Comparison of ENCODE assay signal across 9 cellular contexts in the genomic region with DNA sequence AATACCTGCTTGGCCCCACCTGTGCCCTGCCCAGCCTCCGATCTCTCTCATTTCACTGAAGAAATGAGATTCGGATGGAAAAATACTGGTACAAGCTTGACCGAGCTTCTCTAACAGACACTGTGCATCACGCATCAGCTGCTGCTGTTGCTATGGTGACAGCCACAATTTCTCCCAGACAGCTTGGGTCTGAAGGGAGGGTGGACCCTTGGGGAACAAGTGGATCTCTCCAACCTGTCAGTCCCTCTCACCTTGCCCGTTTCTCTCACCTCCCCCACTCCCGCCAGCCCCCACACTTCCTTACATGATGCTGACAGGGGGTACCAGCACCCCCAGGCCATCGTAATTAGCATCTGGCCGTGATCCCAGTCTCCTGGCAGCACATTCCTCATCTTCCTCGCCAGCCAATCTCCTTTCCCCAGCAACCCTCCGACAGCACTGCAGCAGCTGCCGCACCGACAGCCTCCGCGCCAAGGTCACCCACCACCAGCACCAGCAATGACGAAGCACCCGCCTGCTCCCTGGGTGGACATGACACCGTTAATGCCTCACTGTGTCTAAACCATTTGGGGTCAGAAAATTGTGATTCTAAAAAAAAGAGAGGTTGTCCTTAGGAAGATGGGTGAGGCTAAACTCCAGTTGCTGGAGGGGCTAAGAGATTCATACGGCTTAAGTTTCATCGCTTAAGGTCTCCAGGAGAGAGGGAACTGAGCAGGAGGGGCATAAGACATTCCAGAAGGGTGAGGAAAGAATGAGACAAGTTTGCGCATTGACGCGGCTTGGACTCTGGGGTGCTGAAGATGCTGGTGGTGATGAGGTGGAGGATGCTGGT. TPM values are rescaled to one million over a fixed set of nuclear protein-coding genes. Genes with fewer than 3 reads are reported as not detected.
A peak's percentile ranks its signal among the peaks of the same experiment; 100 is the strongest.
DNase-seq lines count a peak whose midpoint lies in the region; ATAC-seq, FAIRE-seq and TF ChIP-seq lines count a peak whose summit lies in the region.
"Had no signal": no experiment of that assay in that cellular context is flagged by ENCODE, and none has a peak within 500 bp of the region (broad histone marks: within the 10 kb centered on the region; RNA-seq: fewer than 3 reads in every experiment).

No MANE protein-coding gene starts in this region.

- CTCF ChIA-PET in K562 (lab: Yijun Ruan, JAX; ENCODE audit: low intra/inter-chr PET ratio): no interaction called here

- 0 out of 2 replicates have a peak, but pooled peaks cover 2% of the 10 kb centered on the region for H4K20me1 ChIP-seq in K562 (replicated peaks; ENCODE audit: control insufficient read depth, insufficient read depth, low read length)

- H3K27me3 ChIP-seq in K562 (ENCODE audit: control insufficient read depth in 2 of 2, insufficient read depth in 2 of 2, low read length in 2 of 2): peaks cover 8 to 35% of the 10 kb centered on the region in 2 experiments
- peaks cover 8 to 17% (median 13%) of the 10 kb centered on the region in 3 donors for H3K27me3 ChIP-seq in skeletal muscle tissue (ENCODE audit: control insufficient read depth in 3 of 3, insufficient read depth in 3 of 3, low read length in 3 of 3)
- H3K27me3 ChIP-seq: right lobe of liver had no signal

- 17% methylated on average over 22 of the region's 22 CpGs for WGBS in K562 (ENCODE audit: insufficient coverage, low coverage, missing lambda C conversion rate)

- H3K4me1 ChIP-seq in K562 (replicated peaks in 1 of 2; ENCODE audit: control insufficient read depth in 2 of 2, insufficient read depth in 2 of 2, low read length in 2 of 2) (no peaks in the 10 kb centered on the region; a peak in 1 of 5 replicates), skeletal muscle tissue (ENCODE audit: control insufficient read depth in 3 of 3, insufficient read depth in 3 of 3, low read length in 3 of 3) (peaks cover 0 to 12% (median 5%) of the 10 kb centered on the region in 3 donors)
- H3K4me1 ChIP-seq: right lobe of liver had no signal

- no peaks in the 10 kb centered on the region for H3K9me3 ChIP-seq in K562 (replicated peaks; ENCODE audit: control insufficient read depth, insufficient read depth, low read depth, low read length)
- no peaks in the 10 kb centered on the region for H3K9me3 ChIP-seq in skeletal muscle tissue (ENCODE audit: control insufficient read depth in 3 of 3, low read length in 3 of 3)
- H3K9me3 ChIP-seq in T-helper 17 cell (ENCODE audit: control insufficient read depth, low read length, poor library complexity, severe bottlenecking): no peaks in the 10 kb centered on the region
- H3K9me3 ChIP-seq: right lobe of liver had no signal

- H3K9ac ChIP-seq in K562 (ENCODE audit: insufficient read depth in 1 of 2, low read depth in 2 of 2, low read length in 2 of 2) (no peak overlapping the region), skeletal muscle tissue (ENCODE audit: low read depth in 1 of 3, low read length in 3 of 3) (no peak overlapping the region)

- peaks cover 30% of the 10 kb centered on the region for H3K27me3 Mint-ChIP-seq in T-helper 17 cell

- TF ChIP-seq RAD21 in K562 (CRISPR knock-in tag; conservative IDR thresholded peaks at IDR 0.05 in 1 of 2, IDR thresholded peaks at IDR 0.05 in 1 of 2): no peak

- DNase-seq in Daoy (ENCODE audit: low read depth): peak; percentile 85
- DNase-seq in NCI-H146 treated with DMSO at 0.1 percent for 48 hours (lab: John Stamatoyannopoulos, UW; ENCODE audit: unreplicated experiment): peak; percentile 24
- DNase-seq in K562 (ENCODE audit: extremely low read depth in 1 of 4, low spot score in 3 of 4): no peak
- DNase-seq in iPS-NIHi11 (ENCODE audit: low spot score): peak; percentile 67
- DNase-seq in RPMI8226: no peak
- DNase-seq in T-helper 17 cell: no peak
- DNase-seq: right lobe of liver had no signal

- no peak overlapping the region for H3K4me2 ChIP-seq in K562 (ENCODE audit: insufficient read depth, low read length)

- peaks cover 5% of the 10 kb centered on the region for H3K4me1 Mint-ChIP-seq in T-helper 17 cell

- no peak for TF ChIP-seq EP300 in K562 (IDR thresholded peaks at IDR 0.05; ENCODE audit: low read length)

- H3K4me3 ChIP-seq in K562 (no peak overlapping the region), skeletal muscle tissue (ENCODE audit: low read length in 3 of 3) (no peak overlapping the region)
- H3K4me3 ChIP-seq: right lobe of liver had no signal

- no peak overlapping the region for H2AFZ ChIP-seq in K562 (ENCODE audit: low read depth, low read length)

- intact Hi-C loops in K562 (cut with micrococcal nuclease): no loop called here

- TF ChIP-seq CTCF in K562 (IDR thresholded peaks at IDR 0.05 in 2 of 3, conservative IDR thresholded peaks at IDR 0.05 in 1 of 3; ENCODE audit: insufficient read depth in 2 of 3, low read depth in 1 of 3, low read length in 3 of 3): no peak

- ATAC-seq in K562: no peak
- ATAC-seq in T-helper 17 cell: no peak
- no peak for ATAC-seq in HG03378 (IDR thresholded peaks at IDR 0.05; ENCODE audit: unreplicated experiment)

- POLR2A ChIA-PET in K562 (lab: Yijun Ruan, JAX): no interaction called here

- H3K27ac ChIP-seq in K562 (ENCODE audit: extremely low read depth, low read depth, low read length): no peak overlapping the region
- peak overlapping the region; percentile 58 for H3K27ac ChIP-seq in skeletal muscle tissue (ENCODE audit: low read depth, low read length)
- H3K27ac ChIP-seq: right lobe of liver had no signal

- H3K36me3 Mint-ChIP-seq in T-helper 17 cell (ENCODE audit: low read depth): no peaks in the 10 kb centered on the region

- H3K9me1 ChIP-seq in K562 (ENCODE audit: control insufficient read depth, insufficient read depth, low read length): no peaks in the 10 kb centered on the region

- no peak overlapping the region for H3K27ac Mint-ChIP-seq in T-helper 17 cell

- H3K36me3 ChIP-seq in K562 (ENCODE audit: control insufficient read depth, insufficient read depth, low read length): no peaks in the 10 kb centered on the region
- no peaks in the 10 kb centered on the region for H3K36me3 ChIP-seq in skeletal muscle tissue (ENCODE audit: control insufficient read depth in 3 of 3, insufficient read depth in 3 of 3, low read length in 3 of 3)
- H3K36me3 ChIP-seq: right lobe of liver had no signal

- FAIRE-seq in K562 (lab: Jason Lieb, UNC): no peak

- no peak for TF ChIP-seq POLR2A in K562 (conservative IDR thresholded peaks at IDR 0.05)

- H3K79me2 ChIP-seq in K562 (ENCODE audit: control insufficient read depth, insufficient read depth, low read length): no peaks in the 10 kb centered on the region

- no TSS peak for BruUV-seq in K562 (replicated peaks; lab: Mats Ljungman, UMichigan)

- H3K4me3 Mint-ChIP-seq in T-helper 17 cell: no peak overlapping the region

- in situ Hi-C loops in K562 (cut with MboI): no loop called here

TF ChIP-seq in K562, 482 proteins besides CTCF, POLR2A, EP300 and RAD21 (continues in another document):
- TF ChIP-seq SREBF1 (IDR thresholded peaks at IDR 0.05; ENCODE audit: borderline replicate concordance, low read depth, low read length) (no peak), LCOR (CRISPR knock-in tag; IDR thresholded peaks at IDR 0.05) (no peak), MECOM (CRISPR knock-in tag; IDR thresholded peaks at IDR 0.05) (no peak), RFX1 (IDR thresholded peaks at IDR 0.05) (peak; percentile 87), NFE2L1 (tag; IDR thresholded peaks at IDR 0.05; ENCODE audit: borderline replicate concordance, low read depth) (no peak), GTF2A2 (tag; IDR thresholded peaks at IDR 0.05) (no peak), HDAC3 (IDR thresholded peaks at IDR 0.05; ENCODE audit: borderline replicate concordance, partially characterized antibody) (no peak)
- TF ChIP-seq, protein P1, sequence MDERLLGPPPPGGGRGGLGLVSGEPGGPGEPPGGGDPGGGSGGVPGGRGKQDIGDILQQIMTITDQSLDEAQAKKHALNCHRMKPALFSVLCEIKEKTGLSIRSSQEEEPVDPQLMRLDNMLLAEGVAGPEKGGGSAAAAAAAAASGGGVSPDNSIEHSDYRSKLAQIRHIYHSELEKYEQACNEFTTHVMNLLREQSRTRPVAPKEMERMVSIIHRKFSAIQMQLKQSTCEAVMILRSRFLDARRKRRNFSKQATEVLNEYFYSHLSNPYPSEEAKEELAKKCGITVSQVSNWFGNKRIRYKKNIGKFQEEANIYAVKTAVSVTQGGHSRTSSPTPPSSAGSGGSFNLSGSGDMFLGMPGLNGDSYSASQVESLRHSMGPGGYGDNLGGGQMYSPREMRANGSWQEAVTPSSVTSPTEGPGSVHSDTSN (CRISPR knock-in tag; IDR thresholded peaks at IDR 0.05; ENCODE audit: low read depth): no peak
- TF ChIP-seq, protein P1 (tag; conservative IDR thresholded peaks at IDR 0.05; ENCODE audit: low read depth): no peak

RNA-seq across cellular contexts. Expression of a gene that starts 58.6 kb away (rescaled TPM):
- 12.9 and 28.6 TPM in 2 replicates for total RNA-seq in Daoy (2014; rRNA removed; shearing (Covaris generic))
- 77.7 and 239 TPM in 2 replicates for total RNA-seq in K562 (2011; cell fraction: chromatin; rRNA removed; ENCODE audit: low replicate concordance)
- total RNA-seq in K562 (2011; cell fraction: nucleolus; rRNA removed): 50.4 and 82.1 TPM in 2 replicates
- 101 and 163 TPM in 2 replicates for total RNA-seq in K562 (2011; cell fraction: nucleoplasm; rRNA removed)
- total RNA-seq in K562 (2014; rRNA removed) (14.1 and 22.3 TPM in 2 replicates), K562 (2014; rRNA removed; fragmentation: Illumina TruSeq; extraction: Trizol) (23.8 and 24.5 TPM in 2 replicates), K562 (2015; rRNA removed; fragmentation: Illumina TruSeq; extraction: Trizol) (27.0 and 32.1 TPM in 2 replicates), K562 (2021) (27.2 and 28.8 TPM in 2 replicates), skeletal muscle tissue (24.5 TPM), T-helper 17 cell (10 to 100 TPM; 71.5 to 72.1 TPM)
- polyA plus RNA-seq in K562 (2011; rRNA removed) (30.0 and 35.1 TPM in 2 replicates), K562 (2014; fragmentation: Illumina TruSeq; extraction: Trizol) (23.5 and 31.0 TPM in 2 replicates), K562 (2014; fragmentation: Nextera tagmentation; extraction: Ambion mirVana) (1 to 10 TPM; 3.4 to 4.6 TPM), K562 (2014; rRNA removed) (23.3 and 26.6 TPM in 2 replicates)
- 23.6 and 25.6 TPM in 2 replicates for polyA plus RNA-seq in K562 (2011; cell fraction: cytosol; rRNA removed)
- polyA plus RNA-seq in K562 (2011; cell fraction: nucleus; rRNA removed): 91.0 and 105 TPM in 2 replicates
- 16.5 and 19.6 TPM in 2 replicates for polyA plus RNA-seq in K562 (2012)
- polyA minus RNA-seq in K562 (2011; rRNA and poly(A)+ RNA removed): 58.6 and 67.8 TPM in 2 replicates
- 15.6 and 17.5 TPM in 2 replicates for polyA minus RNA-seq in K562 (2011; cell fraction: cytosol; rRNA and poly(A)+ RNA removed)
- 51.7 and 77.9 TPM in 2 replicates for polyA minus RNA-seq in K562 (2011; cell fraction: nucleus; rRNA and poly(A)+ RNA removed)

Comparison
In these comparisons a context has a peak if more than half of its experiments do, and no peak if none do; other contexts are left out.
1. DNase-seq: peak in Daoy (single experiment), NCI-H146 treated with DMSO at 0.1 percent for 48 hours (single experiment) and iPS-NIHi11 (single experiment); none in K562 (0 of 4), RPMI8226 (single experiment) and T-helper 17 cell (0 of 3).